Comparison of ENCODE assay signal across 8 cellular contexts in genomic region chr1:211577826-211578639, GRCh38. TPM values are rescaled to one million over a fixed set of nuclear protein-coding genes. Genes with fewer than 3 reads are reported as not detected.
DNase-seq lines count a peak whose midpoint lies in the region; ATAC-seq and TF ChIP-seq lines count a peak whose summit lies in the region.

No MANE protein-coding gene starts in this region.

- peaks cover 20% of the 10 kb centered on the region for H3K4me1 ChIP-seq in Caco-2

- H3K9me3 ChIP-seq in Caco-2, result no peaks in the 10 kb centered on the region

- no TSS peak for BruUV-seq in Caco-2 (replicated peaks; lab: Mats Ljungman, UMichigan)

- intact Hi-C loops in Caco-2 (cut with micrococcal nuclease; ENCODE audit: unreplicated experiment), result loop anchor here (1.0 to 2.0 kb wide), 2 partner anchors 47 to 63 kb away; no protein-coding TSS in a partner anchor
- intact Hi-C loops in activated T-helper 1 cell treated with anti-CD3 and anti-CD28 coated beads, Interleukin-12 subunit alpha, Interleukin-12 subunit beta, Interleukin-2, Interleukin-4 antibody, amounts not matched to agents 30 ng/mL and 10 ng/mL and 1 ng/mL, durations not matched to agents 14 hours and 24 hours and 36 hours (cut with micrococcal nuclease), result loop anchor here (2.0 to 10.0 kb wide), 8 partner anchors 29 to 1279 kb away; partner anchors contain the start of genes FLVCR1 and LPGAT1

- TF ChIP-seq CTCF in Caco-2 (IDR thresholded peaks at IDR 0.05; ENCODE audit: insufficient read depth in 1 of 2, low read depth in 1 of 2, low read length in 1 of 2, severe bottlenecking in 1 of 2, unreplicated experiment in 1 of 2) (peak; percentile 48 to 87), fibroblast of mammary gland (conservative IDR thresholded peaks at IDR 0.05; ENCODE audit: control insufficient read depth, insufficient read depth, low read depth, low read length) (peak; percentile 32)

- peaks cover 26% of the 10 kb centered on the region for H3K36me3 Mint-ChIP-seq in Caco-2 (ENCODE audit: insufficient read depth, unreplicated experiment)
- H3K36me3 Mint-ChIP-seq in activated T-helper 1 cell treated with anti-CD3 and anti-CD28 coated beads, Interleukin-12 subunit alpha, Interleukin-12 subunit beta, Interleukin-2, Interleukin-4 antibody, amounts not matched to agents 30 ng/mL and 10 ng/mL and 1 ng/mL, durations not matched to agents 14 hours and 24 hours and 36 hours (ENCODE audit: low read depth), result peaks cover 23% of the 10 kb centered on the region
- peaks cover 9% of the 10 kb centered on the region for H3K36me3 Mint-ChIP-seq in natural killer cell treated with Interleukin-12 subunit alpha and Interleukin-12 subunit beta and Interleukin-15 and Interleukin-18, amount 100 ng/mL, for 72 hours

- H3K27ac Mint-ChIP-seq in Caco-2 (ENCODE audit: unreplicated experiment), result peak overlapping the region; percentile 72
- H3K27ac Mint-ChIP-seq in activated T-helper 1 cell treated with anti-CD3 and anti-CD28 coated beads, Interleukin-12 subunit alpha, Interleukin-12 subunit beta, Interleukin-2, Interleukin-4 antibody, amounts not matched to agents 30 ng/mL and 10 ng/mL and 1 ng/mL, durations not matched to agents 14 hours and 24 hours and 36 hours, result peak overlapping the region; percentile 88
- H3K27ac Mint-ChIP-seq in natural killer cell treated with Interleukin-12 subunit alpha and Interleukin-12 subunit beta and Interleukin-15 and Interleukin-18, amount 100 ng/mL, for 72 hours, result peak overlapping the region; percentile 73 to 83

- H3K27me3 Mint-ChIP-seq in Caco-2 (ENCODE audit: insufficient read depth, unreplicated experiment), result no peaks in the 10 kb centered on the region
- H3K27me3 Mint-ChIP-seq in activated T-helper 1 cell treated with anti-CD3 and anti-CD28 coated beads, Interleukin-12 subunit alpha, Interleukin-12 subunit beta, Interleukin-2, Interleukin-4 antibody, amounts not matched to agents 30 ng/mL and 10 ng/mL and 1 ng/mL, durations not matched to agents 14 hours and 24 hours and 36 hours (ENCODE audit: insufficient read depth), result no peaks in the 10 kb centered on the region
- no peaks in the 10 kb centered on the region for H3K27me3 Mint-ChIP-seq in natural killer cell treated with Interleukin-12 subunit alpha and Interleukin-12 subunit beta and Interleukin-15 and Interleukin-18, amount 100 ng/mL, for 72 hours

- peak; percentile 44 for ATAC-seq in GM19438 (IDR thresholded peaks at IDR 0.05; ENCODE audit: low read depth, unreplicated experiment)
- peak; percentile 38 for ATAC-seq in HG03571 (IDR thresholded peaks at IDR 0.05; ENCODE audit: unreplicated experiment)
- peak; percentile 64 to 65 for ATAC-seq in natural killer cell treated with Interleukin-12 subunit alpha and Interleukin-12 subunit beta and Interleukin-15 and Interleukin-18, amount 100 ng/mL, for 72 hours
- peak; percentile 58 for ATAC-seq in stimulated activated naive CD8-positive, alpha-beta T cell treated with anti-CD3 and anti-CD28 coated beads, Interleukin-15, Interleukin-2, amounts not matched to agents 100 U/mL and 50 U/mL, for 24 hours

- peaks cover 13% of the 10 kb centered on the region for H3K4me1 Mint-ChIP-seq in Caco-2 (ENCODE audit: low read depth, unreplicated experiment)
- peaks cover 49% of the 10 kb centered on the region for H3K4me1 Mint-ChIP-seq in activated T-helper 1 cell treated with anti-CD3 and anti-CD28 coated beads, Interleukin-12 subunit alpha, Interleukin-12 subunit beta, Interleukin-2, Interleukin-4 antibody, amounts not matched to agents 30 ng/mL and 10 ng/mL and 1 ng/mL, durations not matched to agents 14 hours and 24 hours and 36 hours (ENCODE audit: low read depth)
- peaks cover 26 to 37% of the 10 kb centered on the region in 2 donors for H3K4me1 Mint-ChIP-seq in natural killer cell treated with Interleukin-12 subunit alpha and Interleukin-12 subunit beta and Interleukin-15 and Interleukin-18, amount 100 ng/mL, for 72 hours (ENCODE audit: low read depth in 2 of 2)

- H3K36me3 ChIP-seq in Caco-2 (ENCODE audit: control insufficient read depth, insufficient read depth, low read length), result peaks cover 1% of the 10 kb centered on the region; the same call in 1 of the 2 replicates

- POLR2A ChIA-PET in Caco-2 (lab: Charles Lee), result interaction anchor here (0.8 to 1.8 kb wide), 3 partner anchors 25 to 66 kb away, joined by 3 to 7 read pairs (median 3); no protein-coding TSS in a partner anchor

- no peaks in the 10 kb centered on the region for H3K27me3 ChIP-seq in Caco-2 (replicated peaks; ENCODE audit: control insufficient read depth, insufficient read depth, low read length)

- H3K4me3 Mint-ChIP-seq in Caco-2 (ENCODE audit: unreplicated experiment), result peak overlapping the region; percentile 72
- H3K4me3 Mint-ChIP-seq in activated T-helper 1 cell treated with anti-CD3 and anti-CD28 coated beads, Interleukin-12 subunit alpha, Interleukin-12 subunit beta, Interleukin-2, Interleukin-4 antibody, amounts not matched to agents 30 ng/mL and 10 ng/mL and 1 ng/mL, durations not matched to agents 14 hours and 24 hours and 36 hours, result peak overlapping the region; percentile 94
- peak overlapping the region; percentile 95 for H3K4me3 Mint-ChIP-seq in natural killer cell treated with Interleukin-12 subunit alpha and Interleukin-12 subunit beta and Interleukin-15 and Interleukin-18, amount 100 ng/mL, for 72 hours

- DNase-seq in Caco-2 (peak; percentile 87 to 89), fibroblast of mammary gland (ENCODE audit: low read depth) (peak; percentile 49)
- DNase-seq in activated T-helper 1 cell treated with anti-CD3 and anti-CD28 coated beads, Interleukin-12 subunit alpha, Interleukin-12 subunit beta, Interleukin-2, Interleukin-4 antibody, amounts not matched to agents 30 ng/mL and 10 ng/mL and 1 ng/mL, durations not matched to agents 14 hours and 24 hours and 36 hours (ENCODE audit: low spot score), result peak; percentile 69
- DNase-seq in natural killer cell treated with Interleukin-12 subunit alpha and Interleukin-12 subunit beta and Interleukin-15 and Interleukin-18, amount 100 ng/mL, for 72 hours (ENCODE audit: low spot score), result peak; percentile 80
- peak; percentile 81 for DNase-seq in stimulated activated naive CD8-positive, alpha-beta T cell treated with anti-CD3 and anti-CD28 coated beads, Interleukin-15, Interleukin-2, amounts not matched to agents 100 U/mL and 50 U/mL, for 24 hours

- H3K4me3 ChIP-seq in Caco-2 (ENCODE audit: low read depth, low read length) (peak overlapping the region; percentile 98), fibroblast of mammary gland (ENCODE audit: control insufficient read depth, low read depth, low read length) (peak overlapping the region; percentile 75)

- CTCF ChIA-PET in Caco-2 (lab: Charles Lee), result interaction anchor here (1.2 to 2.7 kb wide), 3 partner anchors 47 to 89 kb away, joined by 8 to 25 read pairs (median 9); no protein-coding TSS in a partner anchor

- H3K9me3 Mint-ChIP-seq in Caco-2 (ENCODE audit: unreplicated experiment), result no peaks in the 10 kb centered on the region
- no peaks in the 10 kb centered on the region for H3K9me3 Mint-ChIP-seq in activated T-helper 1 cell treated with anti-CD3 and anti-CD28 coated beads, Interleukin-12 subunit alpha, Interleukin-12 subunit beta, Interleukin-2, Interleukin-4 antibody, amounts not matched to agents 30 ng/mL and 10 ng/mL and 1 ng/mL, durations not matched to agents 14 hours and 24 hours and 36 hours
- no peaks in the 10 kb centered on the region for H3K9me3 Mint-ChIP-seq in natural killer cell treated with Interleukin-12 subunit alpha and Interleukin-12 subunit beta and Interleukin-15 and Interleukin-18, amount 100 ng/mL, for 72 hours

TF ChIP-seq in PFSK-1, 5 proteins besides CTCF, POLR2A, EP300 and RAD21:
- TF ChIP-seq POLR2AphosphoS5 (IDR thresholded peaks at IDR 0.05; ENCODE audit: low read depth, low read length), result no peak
- peak; percentile 33 for TF ChIP-seq FOXP2 (optimal IDR thresholded peaks at IDR 0.05; ENCODE audit: borderline replicate concordance, extremely low read depth, extremely low read length, insufficient read depth)

RNA-seq across cellular contexts. Expression of gene SLC30A1, which starts 0.9 kb away (rescaled TPM):
- total RNA-seq in Caco-2 (2022), result 21.6 and 26.6 TPM in 2 replicates
- 9.3 TPM for polyA plus RNA-seq in PFSK-1 (2012; ENCODE audit: insufficient read length, low read depth)
- total RNA-seq in activated T-helper 1 cell treated with anti-CD3 and anti-CD28 coated beads, Interleukin-12 subunit alpha, Interleukin-12 subunit beta, Interleukin-2, Interleukin-4 antibody, amounts not matched to agents 30 ng/mL and 10 ng/mL and 1 ng/mL, durations not matched to agents 14 hours and 24 hours and 36 hours, result 10.6 and 12.0 TPM in 2 replicates
- total RNA-seq in natural killer cell treated with Interleukin-12 subunit alpha and Interleukin-12 subunit beta and Interleukin-15 and Interleukin-18, amount 100 ng/mL, for 72 hours, result 10 to 100 TPM in 1 of 2 donors, 1 to 10 TPM in 1; 6.9 to 13.1 TPM

Comparison
In these comparisons a context has a peak if more than half of its experiments do, and no peak if none do; other contexts are left out.
1. Peak in every context shown above with its lines: DNase-seq, ATAC-seq and H3K4me3 ChIP-seq.